In the genomic region with DNA sequence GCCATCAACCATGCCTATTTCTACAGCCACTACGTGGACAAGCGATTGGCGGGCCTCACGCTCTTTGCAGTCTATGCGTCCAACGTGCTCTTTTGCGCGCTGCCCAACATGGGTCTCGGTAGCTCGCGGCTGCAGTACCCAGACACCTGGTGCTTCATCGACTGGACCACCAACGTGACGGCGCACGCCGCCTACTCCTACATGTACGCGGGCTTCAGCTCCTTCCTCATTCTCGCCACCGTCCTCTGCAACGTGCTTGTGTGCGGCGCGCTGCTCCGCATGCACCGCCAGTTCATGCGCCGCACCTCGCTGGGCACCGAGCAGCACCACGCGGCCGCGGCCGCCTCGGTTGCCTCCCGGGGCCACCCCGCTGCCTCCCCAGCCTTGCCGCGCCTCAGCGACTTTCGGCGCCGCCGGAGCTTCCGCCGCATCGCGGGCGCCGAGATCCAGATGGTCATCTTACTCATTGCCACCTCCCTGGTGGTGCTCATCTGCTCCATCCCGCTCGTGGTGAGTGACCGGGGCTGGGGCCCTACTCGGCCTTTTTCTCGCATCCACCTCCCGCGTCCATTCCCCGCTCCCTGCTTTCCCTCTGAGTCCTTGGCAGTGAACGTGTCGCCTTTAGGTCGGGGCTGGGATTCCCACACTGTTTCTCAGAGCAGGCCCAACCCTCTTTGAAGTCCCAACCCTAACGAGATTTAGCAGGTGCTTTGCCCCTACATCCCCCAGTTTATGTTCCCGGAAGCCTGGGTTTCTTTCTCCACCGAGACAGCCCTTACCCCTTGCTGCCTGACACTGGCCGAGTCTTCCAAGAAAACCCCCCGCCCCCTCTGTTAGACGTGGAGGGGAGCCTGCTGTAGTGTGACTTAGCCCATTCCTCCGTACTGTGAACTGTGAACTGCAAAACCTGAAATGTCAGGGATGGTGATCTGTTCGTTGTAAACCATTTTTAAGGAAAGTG, we compare ENCODE assay signal across 8 cellular contexts. TPM values are rescaled to one million over a fixed set of nuclear protein-coding genes. Genes with fewer than 3 reads are reported as not detected.
DNase-seq lines count a peak whose midpoint lies in the region; ATAC-seq and TF ChIP-seq lines count a peak whose summit lies in the region.

No MANE protein-coding gene starts in this region.

- H3K36me3 ChIP-seq in CD4-positive, alpha-beta memory T cell (ENCODE audit: insufficient read depth, low read length) = peaks cover 6% of the 10 kb centered on the region
- no peaks in the 10 kb centered on the region for H3K36me3 ChIP-seq in WERI-Rb-1
- H3K36me3 ChIP-seq in effector memory CD4-positive, alpha-beta T cell (ENCODE audit: control insufficient read depth, insufficient read depth, low read length) = peaks cover 15% of the 10 kb centered on the region
- no peaks in the 10 kb centered on the region for H3K36me3 ChIP-seq in mucosa of descending colon (ENCODE audit: low read depth)
- H3K36me3 ChIP-seq in tibial artery = no peaks in the 10 kb centered on the region

- no peaks in the 10 kb centered on the region for H3K9me3 ChIP-seq in CD4-positive, alpha-beta memory T cell (ENCODE audit: control insufficient read depth in 1 of 2, low read length in 2 of 2)
- H3K9me3 ChIP-seq in WERI-Rb-1 (ENCODE audit: severe bottlenecking) (no peaks in the 10 kb centered on the region), mucosa of descending colon (no peaks in the 10 kb centered on the region), tibial artery (no peaks in the 10 kb centered on the region)
- H3K9me3 ChIP-seq in effector memory CD4-positive, alpha-beta T cell (ENCODE audit: control insufficient read depth, low read length) = no peaks in the 10 kb centered on the region

- H3K27me3 ChIP-seq in CD4-positive, alpha-beta memory T cell (ENCODE audit: insufficient read depth, low read length) = no peaks in the 10 kb centered on the region
- H3K27me3 ChIP-seq in WERI-Rb-1 (ENCODE audit: insufficient read depth, low read depth, severe bottlenecking) (peaks cover 13% of the 10 kb centered on the region), tibial artery (no peaks in the 10 kb centered on the region)
- no peaks in the 10 kb centered on the region for H3K27me3 ChIP-seq in effector memory CD4-positive, alpha-beta T cell (replicated peaks; ENCODE audit: control insufficient read depth, insufficient read depth, low read length, poor library complexity, severe bottlenecking)

- peaks cover 46% of the 10 kb centered on the region for H3K4me1 ChIP-seq in CD4-positive, alpha-beta memory T cell (ENCODE audit: insufficient read depth, low read length)
- H3K4me1 ChIP-seq in effector memory CD4-positive, alpha-beta T cell (ENCODE audit: control insufficient read depth, insufficient read depth, low read length, poor library complexity, severe bottlenecking) = peaks cover 9% of the 10 kb centered on the region
- H3K4me1 ChIP-seq in mucosa of descending colon (ENCODE audit: low read depth) (peaks cover 22% of the 10 kb centered on the region), tibial artery (peaks cover 0 to 61% (median 18%) of the 10 kb centered on the region in 4 donors)

- peak overlapping the region; percentile 92 to 95 for H3K4me3 ChIP-seq in CD4-positive, alpha-beta memory T cell (ENCODE audit: low read length in 2 of 2)
- H3K4me3 ChIP-seq in WERI-Rb-1 (ENCODE audit: low read depth, low read length) = peak overlapping the region; percentile 53
- peak overlapping the region; percentile 93 for H3K4me3 ChIP-seq in effector memory CD4-positive, alpha-beta T cell (ENCODE audit: insufficient read depth, low read depth, low read length, poor library complexity, severe bottlenecking)
- H3K4me3 ChIP-seq in mucosa of descending colon = peak overlapping the region; percentile 58
- H3K4me3 ChIP-seq in tibial artery = peak overlapping the region; percentile 69 to 87

- H3K4me3 Mint-ChIP-seq in CD4-positive, alpha-beta memory T cell = peak overlapping the region; percentile 92 to 100 (median 99)

- peak overlapping the region; percentile 86 for H3K27ac ChIP-seq in CD4-positive, alpha-beta memory T cell (ENCODE audit: low read depth, low read length)
- H3K27ac ChIP-seq in WERI-Rb-1 (no peak overlapping the region), tibial artery (peak overlapping the region; percentile 86 to 87)
- peak overlapping the region; percentile 92 for H3K27ac ChIP-seq in effector memory CD4-positive, alpha-beta T cell (ENCODE audit: insufficient read depth, low read length, poor library complexity, severe bottlenecking)

- intact Hi-C loops in CD4-positive, alpha-beta memory T cell (cut with micrococcal nuclease) = loop anchor here (2.0 to 5.0 kb wide), 3 partner anchors 74 to 297 kb away; no protein-coding TSS in a partner anchor
- intact Hi-C loops in mucosa of descending colon (cut with DNase I, micrococcal nuclease) (loop anchor here (10.0 kb wide), 2 partner anchors 737 to 967 kb away; no protein-coding TSS in a partner anchor), tibial artery (cut with DNase I; ENCODE audit: low total_unique reads) (no loop called here)

- CTCF ChIA-PET in CD4-positive, alpha-beta memory T cell (lab: Charles Lee; ENCODE audit: partially characterized antibody) = interaction anchor here (0.7 to 8.0 kb wide), 16 partner anchors 7 to 734 kb away, joined by 3 to 58 read pairs (median 4); no protein-coding TSS in a partner anchor

- peaks cover 30 to 69% (median 43%) of the 10 kb centered on the region in 4 donors for H3K4me1 Mint-ChIP-seq in CD4-positive, alpha-beta memory T cell

- TF ChIP-seq CTCF in WERI-Rb-1 (IDR thresholded peaks at IDR 0.05; ENCODE audit: low read depth, low read length) = no peak
- TF ChIP-seq CTCF in mucosa of descending colon (IDR thresholded peaks at IDR 0.05) = no peak
- TF ChIP-seq CTCF in tibial artery (IDR thresholded peaks at IDR 0.05) = no peak

- POLR2A ChIA-PET in CD4-positive, alpha-beta memory T cell (lab: Charles Lee; ENCODE audit: partially characterized antibody) = interaction anchor here (0.6 to 9.5 kb wide), 25 partner anchors 9 to 314 kb away, joined by 3 to 194 read pairs (median 4); no protein-coding TSS in a partner anchor

- peak in 3 of 5 donors; percentile 41 to 61 (median 52) for DNase-seq in CD4-positive, alpha-beta memory T cell
- DNase-seq in WERI-Rb-1 (peak; percentile 22), mucosa of descending colon (peak; percentile 57 to 77 (median 67)), tibial artery (peak; percentile 42 to 68), GM19240 (ENCODE audit: insufficient read length, low spot score) (no peak), retina (no peak)
- DNase-seq in effector memory CD4-positive, alpha-beta T cell = peak in 1 of 3 donors; percentile 18

- peak; percentile 25 for ATAC-seq in HG02642 (IDR thresholded peaks at IDR 0.05; ENCODE audit: poor library complexity, unreplicated experiment)
- ATAC-seq in mucosa of descending colon = peak; percentile 10

- peaks cover 0 to 9% (median 1%) of the 10 kb centered on the region in 8 donors for H3K9me3 Mint-ChIP-seq in CD4-positive, alpha-beta memory T cell

- no peaks in the 10 kb centered on the region for H3K27me3 Mint-ChIP-seq in CD4-positive, alpha-beta memory T cell

- H3K27ac Mint-ChIP-seq in CD4-positive, alpha-beta memory T cell = peak overlapping the region; percentile 97 to 99 (median 98)

- H3K36me3 Mint-ChIP-seq in CD4-positive, alpha-beta memory T cell = peaks cover 47 to 61% of the 10 kb centered on the region in 2 donors

RNA-seq across cellular contexts. Expression of gene PTGER4, which starts 1.9 kb away (rescaled TPM):
- 10 to 100 TPM; 59.3 to 64.9 TPM for total RNA-seq in CD4-positive, alpha-beta memory T cell
- 100 to 1,000 TPM in 1 of 2 donors, 10 to 100 TPM in 1; 62.7 to 106 TPM for polyA plus RNA-seq in CD4-positive, alpha-beta memory T cell
- total RNA-seq in mucosa of descending colon = 10 to 100 TPM; 38.5 to 58.4 (median 50.8) TPM

Comparison
In these comparisons a context has a peak if more than half of its experiments do, and no peak if none do; other contexts are left out.
1. DNase-seq: peak in CD4-positive, alpha-beta memory T cell (3 of 5), WERI-Rb-1 (single experiment), mucosa of descending colon (3 of 3) and tibial artery (2 of 2); none in GM19240 (single experiment) and retina (single experiment).
2. Peak in every context shown above with its lines, with median percentiles within 50 percentile points of each other: H3K4me3 ChIP-seq.